10 cellular contexts compared by ENCODE assay signal in genomic region chr11:132099692-132100091, GRCh38.
DNase-seq lines count a peak whose midpoint lies in the region; ATAC-seq and TF ChIP-seq lines count a peak whose summit lies in the region.
"Had no signal": no experiment of that assay in that cellular context is flagged by ENCODE, and none has a peak within 500 bp of the region (broad histone marks: within the 10 kb centered on the region; RNA-seq: fewer than 3 reads in every experiment).

No MANE protein-coding gene starts in this region.

- no peak for TF ChIP-seq EP300 in transverse colon (IDR thresholded peaks at IDR 0.05; ENCODE audit: low read depth)

- H3K4me3 ChIP-seq in AG04450 (ENCODE audit: low read depth, low read length) (no peak overlapping the region), fibroblast of pulmonary artery (replicated peaks; ENCODE audit: low read depth, low read length) (no peak overlapping the region), transverse colon (no peak overlapping the region)
- H3K4me3 ChIP-seq: skin epidermis, thyroid gland had no signal

- intact Hi-C loops in transverse colon (cut with DNase I; ENCODE audit: low total_unique reads) = no loop called here

- CTCF ChIA-PET in AG04450 (lab: Charles Lee) = interaction anchor here (1.1 kb wide), 1 partner anchor 352 kb away, joined by 4 read pairs; no protein-coding TSS in a partner anchor

- H3K27ac ChIP-seq in AG04450 (ENCODE audit: low read depth, low read length) (no peak overlapping the region), transverse colon (no peak overlapping the region)
- H3K27ac ChIP-seq: skin epidermis, thyroid gland had no signal

- H3K36me3 ChIP-seq in transverse colon = no peaks in the 10 kb centered on the region
- H3K36me3 ChIP-seq: thyroid gland had no signal

- in situ Hi-C loops in transverse colon (cut with MboI; ENCODE audit: low pct_ligation_motif_present in 1 of 4, low pct_unique_long_range_greater_than_20kb in 1 of 4, low sequenced_read_pairs in 3 of 4) = no loop called here

- ATAC-seq in GM21515 (IDR thresholded peaks at IDR 0.05; ENCODE audit: unreplicated experiment) = no peak
- no peak for ATAC-seq in HG02571 (IDR thresholded peaks at IDR 0.05; ENCODE audit: unreplicated experiment)

- H3K4me1 ChIP-seq in transverse colon = no peaks in the 10 kb centered on the region
- H3K4me1 ChIP-seq: thyroid gland had no signal

- TF ChIP-seq POLR2A in transverse colon (IDR thresholded peaks at IDR 0.05) = no peak

- 42 to 66% methylated on average over 2 to 4 of the region's 4 CpGs for WGBS in transverse colon (ENCODE audit: low coverage in 1 of 2), 2 donors

- DNase-seq in AG04450 (ENCODE audit: low read depth, low spot score) (no peak), GM20000 (ENCODE audit: low spot score) (peak; percentile 12), NOMO-1 treated with dmso at 0.1 percent for 144 hours (lab: John Stamatoyannopoulos, UW; ENCODE audit: unreplicated experiment) (peak; percentile 85), fibroblast of pulmonary artery (ENCODE audit: low read depth) (no peak), transverse colon (no peak)
- no peak for DNase-seq in activated naive CD4-positive, alpha-beta T cell treated with anti-CD3 and anti-CD28 coated beads, Interleukin-2, amount 50 U/mL, for 16 hours
- DNase-seq: thyroid gland had no signal

- peak; percentile 38 for TF ChIP-seq CTCF in AG04450 (IDR thresholded peaks at IDR 0.05; ENCODE audit: low read depth, low read length)
- no peak for TF ChIP-seq CTCF in GM20000 (IDR thresholded peaks at IDR 0.05; ENCODE audit: extremely low read depth, missing control alignments)
- TF ChIP-seq CTCF in fibroblast of pulmonary artery (IDR thresholded peaks at IDR 0.05; ENCODE audit: low read length, missing control alignments) = peak; percentile 42
- peak in 1 of 5 experiments; percentile 31 for TF ChIP-seq CTCF in transverse colon (IDR thresholded peaks at IDR 0.05)

- H3K27me3 ChIP-seq in AG04450 (ENCODE audit: control insufficient read depth, insufficient read depth, low read length) = no peaks in the 10 kb centered on the region
- no peaks in the 10 kb centered on the region for H3K27me3 ChIP-seq in transverse colon
- H3K27me3 ChIP-seq: thyroid gland had no signal

- POLR2A ChIA-PET in AG04450 (lab: Yijun Ruan, JAX) = no interaction called here

- H3K9me3 ChIP-seq in AG04450 (ENCODE audit: control insufficient read depth, insufficient read depth, low read length) (no peaks in the 10 kb centered on the region; the same call in 1 of the 2 replicates), transverse colon (no peaks in the 10 kb centered on the region)
- H3K9me3 ChIP-seq: thyroid gland had no signal

Comparison
In these comparisons a context has a peak if more than half of its experiments do, and no peak if none do; other contexts are left out.
1. DNase-seq: peak in GM20000 (single experiment) and NOMO-1 treated with dmso at 0.1 percent for 144 hours (single experiment); none in AG04450 (single experiment), fibroblast of pulmonary artery (single experiment), transverse colon (single experiment) and activated naive CD4-positive, alpha-beta T cell treated with anti-CD3 and anti-CD28 coated beads, Interleukin-2, amount 50 U/mL, for 16 hours (single experiment).